8 cellular contexts compared by ENCODE assay signal in the genomic region with DNA sequence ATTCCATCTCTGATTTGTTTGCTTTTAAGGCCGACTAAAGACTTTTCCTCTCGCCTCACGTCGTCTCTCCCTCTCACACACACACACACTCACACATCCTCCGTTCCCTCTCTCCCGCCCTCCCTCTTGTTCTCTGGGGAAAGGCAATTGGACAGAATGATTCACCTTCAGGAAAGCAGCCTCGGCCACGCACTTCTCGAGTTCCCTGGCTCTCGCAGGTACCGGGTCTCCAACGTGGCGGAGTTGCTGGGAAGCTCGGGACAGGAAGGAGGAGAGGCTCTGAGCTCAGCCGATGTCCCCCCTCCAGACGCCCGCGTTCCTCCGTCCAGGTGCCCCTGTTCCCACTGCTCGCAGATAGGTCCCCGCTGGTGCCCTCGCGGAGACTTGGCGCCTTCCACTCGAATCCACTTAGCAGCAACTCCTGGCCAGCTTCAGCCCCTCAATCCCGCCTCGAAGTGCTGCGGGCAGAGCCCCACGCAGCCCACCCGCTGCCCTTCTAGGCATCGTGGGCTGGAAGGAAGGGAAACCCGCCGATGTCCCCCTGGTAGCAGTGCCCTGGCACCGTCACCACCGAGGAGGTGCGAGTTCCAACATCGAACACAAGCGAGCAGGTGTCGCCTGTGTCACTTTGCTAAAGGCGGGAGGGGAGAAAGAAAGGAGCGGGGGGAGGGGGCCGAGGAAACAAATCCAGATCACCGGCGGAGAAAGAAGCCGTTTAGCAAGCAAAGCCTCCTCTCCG.
DNase-seq lines count a peak whose midpoint lies in the region; ATAC-seq, FAIRE-seq and TF ChIP-seq lines count a peak whose summit lies in the region.

No MANE protein-coding gene starts in this region.

- no peak for FAIRE-seq in kidney (lab: Jason Lieb, UNC)

- peaks cover 14 to 15% of the 10 kb centered on the region in 2 donors for H3K4me1 ChIP-seq in kidney (ENCODE audit: control insufficient read depth in 1 of 2, insufficient read depth in 1 of 2, low read depth in 1 of 2, low read length in 2 of 2)

- H3K27ac ChIP-seq in kidney (ENCODE audit: low read depth in 2 of 2, low read length in 2 of 2) = no peak overlapping the region

- peak overlapping the region in 1 of 2 donors; percentile 16 for H3K9ac ChIP-seq in kidney (ENCODE audit: low read length in 2 of 2)

- H3K9me3 ChIP-seq in kidney (ENCODE audit: control insufficient read depth in 1 of 2, low read length in 2 of 2) = no peaks in the 10 kb centered on the region

- no peak overlapping the region; the same call in 1 of the 2 replicates for H3K4me3 ChIP-seq in GM06990 (replicated peaks; ENCODE audit: low read depth, low read length)
- peak overlapping the region; percentile 17 for H3K4me3 ChIP-seq in astrocyte of the spinal cord (ENCODE audit: low read depth, low read length)
- H3K4me3 ChIP-seq in kidney (ENCODE audit: low read length in 2 of 2) = peak overlapping the region; percentile 33 to 55

- no peak for ATAC-seq in HG02840 (IDR thresholded peaks at IDR 0.05; ENCODE audit: low FRiP score, unreplicated experiment)

- TF ChIP-seq CTCF in GM06990 (IDR thresholded peaks at IDR 0.05; ENCODE audit: insufficient read depth, low read length, poor library complexity, severe bottlenecking) (no peak), astrocyte of the spinal cord (IDR thresholded peaks at IDR 0.05; ENCODE audit: low read depth, low read length) (no peak), kidney (IDR thresholded peaks at IDR 0.05; ENCODE audit: borderline replicate concordance, extremely low read depth, insufficient read depth) (no peak)

- intact Hi-C loops in kidney (cut with DNase I) = no loop called here

- H3K36me3 ChIP-seq in GM06990 (ENCODE audit: control insufficient read depth, insufficient read depth, low read length) (no peaks in the 10 kb centered on the region), kidney (ENCODE audit: control insufficient read depth in 1 of 2, insufficient read depth in 2 of 2, low read length in 2 of 2) (no peaks in the 10 kb centered on the region)

- peak; percentile 9 for DNase-seq in GM06990 (ENCODE audit: extremely low read depth, insufficient read length)
- DNase-seq in NCI-H510A (lab: John Stamatoyannopoulos, UW) = peak; percentile 29
- no peak for DNase-seq in astrocyte of the spinal cord (ENCODE audit: low read depth, low spot score)
- DNase-seq in kidney = peak; percentile 72
- peak; percentile 3 to 10 (median 6) for DNase-seq in stimulated activated CD4-positive, alpha-beta T cell treated with anti-CD3 and anti-CD28 coated beads, Interleukin-1b, Interleukin-23, amount 100 ng/mL, for 24 hours (ENCODE audit: low read depth in 4 of 4, low spot score in 1 of 4)
- no peak for DNase-seq in ureter (ENCODE audit: low spot score)
- DNase-seq in CD1c-positive myeloid dendritic cell (ENCODE audit: extremely low spot score) = no peak

- peaks cover 3% of the 10 kb centered on the region; the same call in 1 of the 2 replicates for H3K27me3 ChIP-seq in GM06990 (replicated peaks; ENCODE audit: control insufficient read depth, insufficient read depth, low read length)

- in situ Hi-C loops in astrocyte of the spinal cord (cut with HindIII; ENCODE audit: low sequenced_read_pairs) = no loop called here

Comparison
In these comparisons a context has a peak if more than half of its experiments do, and no peak if none do; other contexts are left out.
1. DNase-seq: peak in GM06990 (single experiment), NCI-H510A (single experiment), kidney (single experiment) and stimulated activated CD4-positive, alpha-beta T cell treated with anti-CD3 and anti-CD28 coated beads, Interleukin-1b, Interleukin-23, amount 100 ng/mL, for 24 hours (4 of 4); none in astrocyte of the spinal cord (single experiment), ureter (single experiment) and CD1c-positive myeloid dendritic cell (single experiment).